In the genomic region with DNA sequence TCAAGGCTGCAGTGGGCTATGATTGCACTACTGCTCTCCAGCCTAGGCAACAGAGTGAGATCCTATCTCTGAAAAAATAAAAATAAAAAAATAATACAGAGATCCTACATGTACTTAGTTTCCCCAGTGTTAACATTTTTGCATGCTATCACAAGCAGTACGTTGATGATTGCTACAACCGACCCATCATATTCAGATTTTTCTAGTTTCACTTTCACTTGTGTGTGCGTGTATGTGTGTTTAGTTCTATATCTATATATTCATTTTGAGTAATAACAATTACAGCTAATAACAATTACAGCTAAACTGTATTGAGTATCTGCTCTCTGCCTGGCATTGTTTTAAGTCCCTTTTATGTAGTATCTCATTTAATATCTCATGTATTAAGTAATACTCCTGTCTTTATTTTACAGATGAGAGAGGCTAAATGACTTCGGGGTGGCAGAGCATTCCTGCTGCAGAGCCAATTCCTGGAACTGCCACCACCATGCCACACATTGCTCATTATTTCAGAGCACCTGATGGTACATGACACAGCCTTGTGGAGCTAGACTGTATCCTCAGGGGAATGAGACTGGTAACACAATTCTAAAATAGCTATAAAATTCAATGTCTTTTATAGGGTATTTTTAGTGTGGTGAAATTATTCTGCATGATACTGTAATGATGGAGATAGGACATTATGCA, we compare ENCODE assay signal across 10 cellular contexts.
DNase-seq lines count a peak whose midpoint lies in the region; ATAC-seq and TF ChIP-seq lines count a peak whose summit lies in the region.
"Had no signal": no experiment of that assay in that cellular context is flagged by ENCODE, and none has a peak within 500 bp of the region (broad histone marks: within the 10 kb centered on the region; RNA-seq: fewer than 3 reads in every experiment).

No MANE protein-coding gene starts in this region.

- H3K27ac Mint-ChIP-seq in activated T-helper 2 cell treated with anti-CD3 and anti-CD28 coated beads, Interferon-gamma antibody, Interleukin-2, Interleukin-4, amounts not matched to agents 10 μg/mL and 5 μg/mL and 100 μg/mL, durations not matched to agents 14 hours and 24 hours and 36 hours = peak overlapping the region; percentile 60
- peak overlapping the region; percentile 59 to 84 for H3K27ac Mint-ChIP-seq in natural killer cell treated with Interleukin-12 subunit alpha and Interleukin-12 subunit beta and Interleukin-15 and Interleukin-18, amount 100 ng/mL, for 72 hours
- H3K27ac Mint-ChIP-seq in endodermal cell = no peak overlapping the region

- H3K9me3 ChIP-seq in endodermal cell (ENCODE audit: control insufficient read depth, low read length) = no peaks in the 10 kb centered on the region
- H3K9me3 ChIP-seq: vagina had no signal

- in situ Hi-C loops in GM13976 (cut with MboI; ENCODE audit: low sequenced_read_pairs, unreplicated experiment) = no loop called here

- H3K4me3 Mint-ChIP-seq in activated T-helper 2 cell treated with anti-CD3 and anti-CD28 coated beads, Interferon-gamma antibody, Interleukin-2, Interleukin-4, amounts not matched to agents 10 μg/mL and 5 μg/mL and 100 μg/mL, durations not matched to agents 14 hours and 24 hours and 36 hours (ENCODE audit: low read depth) = peak overlapping the region; percentile 77
- H3K4me3 Mint-ChIP-seq in natural killer cell treated with Interleukin-12 subunit alpha and Interleukin-12 subunit beta and Interleukin-15 and Interleukin-18, amount 100 ng/mL, for 72 hours = peak overlapping the region; percentile 67
- no peak overlapping the region for H3K4me3 Mint-ChIP-seq in endodermal cell

- H3K27me3 ChIP-seq in endodermal cell (ENCODE audit: control insufficient read depth, insufficient read depth, low read length, poor library complexity, severe bottlenecking) = no peaks in the 10 kb centered on the region
- H3K27me3 ChIP-seq: dorsolateral prefrontal cortex, vagina had no signal

- H3K4me1 ChIP-seq in endodermal cell (ENCODE audit: control insufficient read depth, insufficient read depth, low read length) = no peaks in the 10 kb centered on the region
- H3K4me1 ChIP-seq: vagina had no signal

- no peak overlapping the region for H3K27ac ChIP-seq in endodermal cell (ENCODE audit: low read depth, low read length)
- H3K27ac ChIP-seq: dorsolateral prefrontal cortex, vagina had no signal

- intact Hi-C loops in activated T-helper 2 cell treated with anti-CD3 and anti-CD28 coated beads, Interferon-gamma antibody, Interleukin-2, Interleukin-4, amounts not matched to agents 10 μg/mL and 5 μg/mL and 100 μg/mL, durations not matched to agents 14 hours and 24 hours and 36 hours (cut with micrococcal nuclease) = loop anchor here (2.0 kb wide), 2 partner anchors 19 to 43 kb away; no protein-coding TSS in a partner anchor

- ATAC-seq in HG03175 (IDR thresholded peaks at IDR 0.05; ENCODE audit: unreplicated experiment) = peak; percentile 39
- peak; percentile 70 to 77 for ATAC-seq in natural killer cell treated with Interleukin-12 subunit alpha and Interleukin-12 subunit beta and Interleukin-15 and Interleukin-18, amount 100 ng/mL, for 72 hours

- no peaks in the 10 kb centered on the region for H3K36me3 Mint-ChIP-seq in activated T-helper 2 cell treated with anti-CD3 and anti-CD28 coated beads, Interferon-gamma antibody, Interleukin-2, Interleukin-4, amounts not matched to agents 10 μg/mL and 5 μg/mL and 100 μg/mL, durations not matched to agents 14 hours and 24 hours and 36 hours (ENCODE audit: low read depth)
- peaks cover 5% of the 10 kb centered on the region for H3K36me3 Mint-ChIP-seq in natural killer cell treated with Interleukin-12 subunit alpha and Interleukin-12 subunit beta and Interleukin-15 and Interleukin-18, amount 100 ng/mL, for 72 hours
- no peaks in the 10 kb centered on the region for H3K36me3 Mint-ChIP-seq in endodermal cell (ENCODE audit: low read depth)

- TF ChIP-seq CTCF in GM13976 (IDR thresholded peaks at IDR 0.05; ENCODE audit: borderline replicate concordance, control extremely low read depth, extremely low read depth, insufficient read depth, missing control alignments) = no peak
- TF ChIP-seq CTCF in endodermal cell (conservative IDR thresholded peaks at IDR 0.05) = no peak

- WGBS in endodermal cell (ENCODE audit: insufficient coverage in 1 of 2, insufficient read length in 1 of 2), 2 experiments = 93% methylated on average over 3 of the region's 4 CpGs; no CpG with 5 or more reads in 1 of the 2 experiments

- peaks cover 38% of the 10 kb centered on the region for H3K4me1 Mint-ChIP-seq in activated T-helper 2 cell treated with anti-CD3 and anti-CD28 coated beads, Interferon-gamma antibody, Interleukin-2, Interleukin-4, amounts not matched to agents 10 μg/mL and 5 μg/mL and 100 μg/mL, durations not matched to agents 14 hours and 24 hours and 36 hours (ENCODE audit: low read depth)
- peaks cover 13 to 38% of the 10 kb centered on the region in 2 donors for H3K4me1 Mint-ChIP-seq in natural killer cell treated with Interleukin-12 subunit alpha and Interleukin-12 subunit beta and Interleukin-15 and Interleukin-18, amount 100 ng/mL, for 72 hours (ENCODE audit: low read depth in 2 of 2)
- H3K4me1 Mint-ChIP-seq in endodermal cell = peaks cover 8% of the 10 kb centered on the region

- peaks cover 4% of the 10 kb centered on the region for H3K27me3 Mint-ChIP-seq in activated T-helper 2 cell treated with anti-CD3 and anti-CD28 coated beads, Interferon-gamma antibody, Interleukin-2, Interleukin-4, amounts not matched to agents 10 μg/mL and 5 μg/mL and 100 μg/mL, durations not matched to agents 14 hours and 24 hours and 36 hours (ENCODE audit: low read depth)
- H3K27me3 Mint-ChIP-seq in natural killer cell treated with Interleukin-12 subunit alpha and Interleukin-12 subunit beta and Interleukin-15 and Interleukin-18, amount 100 ng/mL, for 72 hours = peaks cover 0 to 4% of the 10 kb centered on the region in 2 donors
- peaks cover 1% of the 10 kb centered on the region for H3K27me3 Mint-ChIP-seq in endodermal cell (ENCODE audit: insufficient read depth)

- DNase-seq in GM13976 (ENCODE audit: low spot score) (peak; percentile 14), endodermal cell (no peak), NCI-H1694 (lab: John Stamatoyannopoulos, UW) (no peak), SIG-M5 (lab: John Stamatoyannopoulos, UW) (no peak), NCI-H2227 treated with DMSO at 0.1 percent for 48 hours (lab: John Stamatoyannopoulos, UW) (no peak)
- no peak for DNase-seq in activated T-helper 2 cell treated with anti-CD3 and anti-CD28 coated beads, Interferon-gamma antibody, Interleukin-2, Interleukin-4, amounts not matched to agents 10 μg/mL and 5 μg/mL and 100 μg/mL, durations not matched to agents 14 hours and 24 hours and 36 hours (ENCODE audit: low spot score)
- no peak for DNase-seq in natural killer cell treated with Interleukin-12 subunit alpha and Interleukin-12 subunit beta and Interleukin-15 and Interleukin-18, amount 100 ng/mL, for 72 hours (ENCODE audit: low spot score)
- DNase-seq: dorsolateral prefrontal cortex had no signal

- no peak overlapping the region for H3K9ac ChIP-seq in endodermal cell (ENCODE audit: extremely low read depth, low read length, poor library complexity, severe bottlenecking)

- H3K4me3 ChIP-seq in endodermal cell (ENCODE audit: low read length) = no peak overlapping the region

- H3K9me3 Mint-ChIP-seq in activated T-helper 2 cell treated with anti-CD3 and anti-CD28 coated beads, Interferon-gamma antibody, Interleukin-2, Interleukin-4, amounts not matched to agents 10 μg/mL and 5 μg/mL and 100 μg/mL, durations not matched to agents 14 hours and 24 hours and 36 hours = no peaks in the 10 kb centered on the region
- H3K9me3 Mint-ChIP-seq in natural killer cell treated with Interleukin-12 subunit alpha and Interleukin-12 subunit beta and Interleukin-15 and Interleukin-18, amount 100 ng/mL, for 72 hours = no peaks in the 10 kb centered on the region
- H3K9me3 Mint-ChIP-seq in endodermal cell = no peaks in the 10 kb centered on the region

- no peaks in the 10 kb centered on the region for H3K36me3 ChIP-seq in endodermal cell (ENCODE audit: control insufficient read depth, insufficient read depth, low read length)
- H3K36me3 ChIP-seq: vagina had no signal
